Comparison of ENCODE assay signal across 26 cellular contexts in the genomic region with DNA sequence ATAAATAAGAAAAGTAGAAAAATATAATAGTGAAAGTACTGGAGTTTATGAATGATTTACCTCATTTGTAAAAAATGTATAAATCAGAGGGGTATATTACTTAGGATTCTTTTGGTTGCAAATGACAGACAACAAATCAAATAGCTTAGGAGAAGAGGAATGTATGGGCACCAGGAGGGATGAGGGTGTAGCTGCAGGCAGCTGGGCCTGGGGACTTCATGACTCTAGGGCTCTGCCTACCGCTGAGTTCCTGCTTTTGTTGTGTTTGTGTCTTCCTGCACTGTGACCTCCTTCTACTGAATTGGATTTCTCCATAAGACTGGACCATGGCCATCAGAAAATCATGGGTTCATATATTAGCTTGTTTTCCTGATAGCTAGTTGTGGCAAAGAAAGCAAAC. TPM values are rescaled to one million over a fixed set of nuclear protein-coding genes. Genes with fewer than 3 reads are reported as not detected.
DNase-seq lines count a peak whose midpoint lies in the region; ATAC-seq, FAIRE-seq and TF ChIP-seq lines count a peak whose summit lies in the region.
"Had no signal": no experiment of that assay in that cellular context is flagged by ENCODE, and none has a peak within 500 bp of the region (broad histone marks: within the 10 kb centered on the region; RNA-seq: fewer than 3 reads in every experiment).

No MANE protein-coding gene starts in this region.

- CTCF ChIA-PET in K562 (lab: Yijun Ruan, JAX; ENCODE audit: low intra/inter-chr PET ratio), result no interaction called here

- no peaks in the 10 kb centered on the region for H3K79me2 ChIP-seq in K562 (ENCODE audit: control insufficient read depth, insufficient read depth, low read length)

- no peak overlapping the region for H3K9ac ChIP-seq in K562 (ENCODE audit: insufficient read depth in 1 of 2, low read depth in 2 of 2, low read length in 2 of 2)
- peak overlapping the region in 1 of 5 donors; percentile 7 for H3K9ac ChIP-seq in subcutaneous abdominal adipose tissue (ENCODE audit: low read length in 5 of 5)

- ATAC-seq in K562 (no peak), HG03378 (IDR thresholded peaks at IDR 0.05; ENCODE audit: unreplicated experiment) (no peak), HG03354 (IDR thresholded peaks at IDR 0.05; ENCODE audit: poor library complexity, severe bottlenecking, unreplicated experiment) (no peak)
- ATAC-seq: Right ventricle myocardium inferior had no signal

- H3K27me3 ChIP-seq in K562 (ENCODE audit: control insufficient read depth in 2 of 2, insufficient read depth in 2 of 2, low read length in 2 of 2) (no peaks in the 10 kb centered on the region), subcutaneous abdominal adipose tissue (ENCODE audit: control insufficient read depth in 5 of 5, insufficient read depth in 4 of 5, low read length in 5 of 5) (no peaks in the 10 kb centered on the region)
- H3K27me3 ChIP-seq: MG63, SJCRH30 had no signal

- H3K27ac ChIP-seq in K562 (ENCODE audit: extremely low read depth, low read depth, low read length) (0 out of 3 replicates have a peak overlapping the region, but pooled peaks have one; percentile 25), subcutaneous abdominal adipose tissue (ENCODE audit: low read depth, low read length) (peak overlapping the region; percentile 67)
- H3K27ac ChIP-seq: HL-60, PC-9, SJCRH30 had no signal

- H3K4me1 ChIP-seq in K562 (replicated peaks in 1 of 2; ENCODE audit: control insufficient read depth in 2 of 2, insufficient read depth in 2 of 2, low read length in 2 of 2) (peaks cover 40 to 64% of the 10 kb centered on the region in 2 experiments), subcutaneous abdominal adipose tissue (ENCODE audit: control insufficient read depth in 5 of 5, insufficient read depth in 5 of 5, low read length in 5 of 5) (peaks cover 7 to 49% (median 39%) of the 10 kb centered on the region in 5 donors)

- H3K4me3 ChIP-seq in K562 (no peak overlapping the region), subcutaneous abdominal adipose tissue (ENCODE audit: low read depth in 1 of 5, low read length in 5 of 5) (no peak overlapping the region)
- H3K4me3 ChIP-seq: MG63, PC-9, SJCRH30 had no signal

- H3K9me3 ChIP-seq in K562 (replicated peaks; ENCODE audit: control insufficient read depth, insufficient read depth, low read depth, low read length), result no peaks in the 10 kb centered on the region
- H3K9me3 ChIP-seq in subcutaneous abdominal adipose tissue (ENCODE audit: control insufficient read depth in 5 of 5, low read length in 5 of 5), result no peaks in the 10 kb centered on the region

- in situ Hi-C loops in K562 (cut with MboI), result loop anchor here (5.0 kb wide), 1 partner anchor 89 kb away; no protein-coding TSS in a partner anchor

- peak overlapping the region; percentile 87 for H2AFZ ChIP-seq in K562 (ENCODE audit: low read depth, low read length)
- H2AFZ ChIP-seq: PC-9 had no signal

- no peak for FAIRE-seq in K562 (lab: Jason Lieb, UNC)
- FAIRE-seq: GM12892, GM19239 had no signal

- 38% methylated on average over 1 of the region's 1 CpG for WGBS in K562 (ENCODE audit: insufficient coverage, low coverage, missing lambda C conversion rate)

- no peak for TF ChIP-seq POLR2A in K562 (conservative IDR thresholded peaks at IDR 0.05)

- TF ChIP-seq RAD21 in K562 (CRISPR knock-in tag; conservative IDR thresholded peaks at IDR 0.05 in 1 of 2, IDR thresholded peaks at IDR 0.05 in 1 of 2), result no peak

- TF ChIP-seq EP300 in K562 (IDR thresholded peaks at IDR 0.05; ENCODE audit: low read length), result no peak

- POLR2A ChIA-PET in K562 (lab: Yijun Ruan, JAX), result interaction anchor here (0.6 to 1.0 kb wide), 5 partner anchors 24 to 352 kb away, joined by 3 read pairs; no protein-coding TSS in a partner anchor

- H3K36me3 ChIP-seq in K562 (ENCODE audit: control insufficient read depth, insufficient read depth, low read length) (no peaks in the 10 kb centered on the region), subcutaneous abdominal adipose tissue (ENCODE audit: control insufficient read depth in 5 of 5, insufficient read depth in 5 of 5, low read length in 5 of 5) (no peaks in the 10 kb centered on the region)
- H3K36me3 ChIP-seq: MG63, SJCRH30 had no signal

- no TSS peak for BruUV-seq in K562 (replicated peaks; lab: Mats Ljungman, UMichigan)

- no peak for TF ChIP-seq CTCF in K562 (IDR thresholded peaks at IDR 0.05 in 2 of 3, conservative IDR thresholded peaks at IDR 0.05 in 1 of 3; ENCODE audit: insufficient read depth in 2 of 3, low read depth in 1 of 3, low read length in 3 of 3)

- H4K20me1 ChIP-seq in K562 (replicated peaks; ENCODE audit: control insufficient read depth, insufficient read depth, low read length), result no peaks in the 10 kb centered on the region

- no peaks in the 10 kb centered on the region for H3K9me1 ChIP-seq in K562 (ENCODE audit: control insufficient read depth, insufficient read depth, low read length)

- no peak overlapping the region for H3K4me2 ChIP-seq in K562 (ENCODE audit: insufficient read depth, low read length)
- H3K4me2 ChIP-seq: PC-9 had no signal

- intact Hi-C loops in K562 (cut with micrococcal nuclease), result loop anchor here (2.0 kb wide), 1 partner anchor 27 kb away; the partner anchor contains the start of gene PDE8A

- DNase-seq in EH (ENCODE audit: low read depth), result peak; percentile 16
- DNase-seq in K562 (ENCODE audit: extremely low read depth in 1 of 4, low spot score in 3 of 4), result no peak
- peak; percentile 7 to 15 for DNase-seq in lung microvascular endothelial cell (ENCODE audit: low read depth in 2 of 2)
- no peak for DNase-seq in AG08396 (ENCODE audit: low spot score)
- no peak for DNase-seq in NCI-H2227 (lab: John Stamatoyannopoulos, UW; ENCODE audit: unreplicated experiment)
- DNase-seq: AML-193; C1 segment of cervical spinal cord; CD4-positive, alpha-beta memory T cell; DMS 273 treated with DMSO at 0.1 percent for 48 hours; DMS79; H9; KG1; MG63; NCI-H2029; NCI-H446 treated with DMSO at 0.1 percent for 48 hours; NCI-H526; NCI-H82; PC-9; SJCRH30 had no signal

TF ChIP-seq in K562, 482 proteins besides CTCF, POLR2A, EP300 and RAD21 (continues in another document):
- TF ChIP-seq, protein P1, sequence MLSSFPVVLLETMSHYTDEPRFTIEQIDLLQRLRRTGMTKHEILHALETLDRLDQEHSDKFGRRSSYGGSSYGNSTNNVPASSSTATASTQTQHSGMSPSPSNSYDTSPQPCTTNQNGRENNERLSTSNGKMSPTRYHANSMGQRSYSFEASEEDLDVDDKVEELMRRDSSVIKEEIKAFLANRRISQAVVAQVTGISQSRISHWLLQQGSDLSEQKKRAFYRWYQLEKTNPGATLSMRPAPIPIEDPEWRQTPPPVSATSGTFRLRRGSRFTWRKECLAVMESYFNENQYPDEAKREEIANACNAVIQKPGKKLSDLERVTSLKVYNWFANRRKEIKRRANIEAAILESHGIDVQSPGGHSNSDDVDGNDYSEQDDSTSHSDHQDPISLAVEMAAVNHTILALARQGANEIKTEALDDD (IDR thresholded peaks at IDR 0.05), result no peak
- TF ChIP-seq SMAD1 (IDR thresholded peaks at IDR 0.05; ENCODE audit: low read depth, low read length, partially characterized antibody) (no peak), ILK (tag; IDR thresholded peaks at IDR 0.05; ENCODE audit: borderline replicate concordance, low read depth) (no peak), STAT5B (CRISPR knock-in tag; IDR thresholded peaks at IDR 0.05) (no peak), U2AF2 (optimal IDR thresholded peaks at IDR 0.05; ENCODE audit: low read depth, low read length) (no peak)
- TF ChIP-seq, protein P2, sequence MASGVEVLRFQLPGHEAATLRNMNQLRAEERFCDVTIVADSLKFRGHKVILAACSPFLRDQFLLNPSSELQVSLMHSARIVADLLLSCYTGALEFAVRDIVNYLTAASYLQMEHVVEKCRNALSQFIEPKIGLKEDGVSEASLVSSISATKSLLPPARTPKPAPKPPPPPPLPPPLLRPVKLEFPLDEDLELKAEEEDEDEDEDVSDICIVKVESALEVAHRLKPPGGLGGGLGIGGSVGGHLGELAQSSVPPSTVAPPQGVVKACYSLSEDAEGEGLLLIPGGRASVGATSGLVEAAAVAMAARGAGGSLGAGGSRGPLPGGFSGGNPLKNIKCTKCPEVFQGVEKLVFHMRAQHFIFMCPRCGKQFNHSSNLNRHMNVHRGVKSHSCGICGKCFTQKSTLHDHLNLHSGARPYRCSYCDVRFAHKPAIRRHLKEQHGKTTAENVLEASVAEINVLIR (CRISPR knock-in tag; IDR thresholded peaks at IDR 0.05), result no peak
- TF ChIP-seq, protein P3, sequence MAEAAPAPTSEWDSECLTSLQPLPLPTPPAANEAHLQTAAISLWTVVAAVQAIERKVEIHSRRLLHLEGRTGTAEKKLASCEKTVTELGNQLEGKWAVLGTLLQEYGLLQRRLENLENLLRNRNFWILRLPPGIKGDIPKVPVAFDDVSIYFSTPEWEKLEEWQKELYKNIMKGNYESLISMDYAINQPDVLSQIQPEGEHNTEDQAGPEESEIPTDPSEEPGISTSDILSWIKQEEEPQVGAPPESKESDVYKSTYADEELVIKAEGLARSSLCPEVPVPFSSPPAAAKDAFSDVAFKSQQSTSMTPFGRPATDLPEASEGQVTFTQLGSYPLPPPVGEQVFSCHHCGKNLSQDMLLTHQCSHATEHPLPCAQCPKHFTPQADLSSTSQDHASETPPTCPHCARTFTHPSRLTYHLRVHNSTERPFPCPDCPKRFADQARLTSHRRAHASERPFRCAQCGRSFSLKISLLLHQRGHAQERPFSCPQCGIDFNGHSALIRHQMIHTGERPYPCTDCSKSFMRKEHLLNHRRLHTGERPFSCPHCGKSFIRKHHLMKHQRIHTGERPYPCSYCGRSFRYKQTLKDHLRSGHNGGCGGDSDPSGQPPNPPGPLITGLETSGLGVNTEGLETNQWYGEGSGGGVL (CRISPR knock-in tag; IDR thresholded peaks at IDR 0.05), result no peak

RNA-seq across cellular contexts. Expression of gene PDE8A, which starts 27.9 kb away (rescaled TPM):
- 146 and 283 TPM in 2 replicates for total RNA-seq in K562 (2011; cell fraction: chromatin; rRNA removed; ENCODE audit: low replicate concordance)
- total RNA-seq in K562 (2011; cell fraction: nucleolus; rRNA removed), result 42.5 and 64.0 TPM in 2 replicates
- total RNA-seq in K562 (2011; cell fraction: nucleoplasm; rRNA removed), result 102 and 103 TPM in 2 replicates
- 16.8 and 17.6 TPM in 2 replicates for total RNA-seq in K562 (2014; rRNA removed)
- 20.5 and 25.5 TPM in 2 replicates for total RNA-seq in K562 (2014; rRNA removed; fragmentation: Illumina TruSeq; extraction: Trizol)
- 19.8 and 22.3 TPM in 2 replicates for total RNA-seq in K562 (2015; rRNA removed; fragmentation: Illumina TruSeq; extraction: Trizol)
- 19.8 and 20.9 TPM in 2 replicates for total RNA-seq in K562 (2021)
- 37.1 and 40.3 TPM in 2 replicates for polyA plus RNA-seq in K562 (2011; rRNA removed)
- 11.1 and 16.1 TPM in 2 replicates for polyA plus RNA-seq in K562 (2011; cell fraction: cytosol; rRNA removed)
- 76.0 and 83.4 TPM in 2 replicates for polyA plus RNA-seq in K562 (2011; cell fraction: nucleus; rRNA removed)
- 11.8 and 13.9 TPM in 2 replicates for polyA plus RNA-seq in K562 (2012)
- polyA plus RNA-seq in K562 (2014; fragmentation: Illumina TruSeq; extraction: Trizol), result 23.7 and 26.4 TPM in 2 replicates
- polyA plus RNA-seq in K562 (2014; fragmentation: Nextera tagmentation; extraction: Ambion mirVana), result 1 to 10 TPM; 5.9 to 7.9 TPM
- polyA plus RNA-seq in K562 (2014; rRNA removed), result 21.0 and 24.4 TPM in 2 replicates
- 52.2 and 52.6 TPM in 2 replicates for polyA minus RNA-seq in K562 (2011; rRNA and poly(A)+ RNA removed)
- 11.0 and 19.1 TPM in 2 replicates for polyA minus RNA-seq in K562 (2011; cell fraction: cytosol; rRNA and poly(A)+ RNA removed)
- 34.6 and 64.8 TPM in 2 replicates for polyA minus RNA-seq in K562 (2011; cell fraction: nucleus; rRNA and poly(A)+ RNA removed)
- total RNA-seq in lung microvascular endothelial cell, result 48.8 and 77.0 TPM in 2 replicates

Comparison
In these comparisons a context has a peak if more than half of its experiments do, and no peak if none do; other contexts are left out.
1. DNase-seq: peak in EH (single experiment) and lung microvascular endothelial cell (2 of 2); none in K562 (0 of 4), AG08396 (single experiment) and NCI-H2227 (single experiment).